ENCODE assay signal across 7 cellular contexts in the genomic region with DNA sequence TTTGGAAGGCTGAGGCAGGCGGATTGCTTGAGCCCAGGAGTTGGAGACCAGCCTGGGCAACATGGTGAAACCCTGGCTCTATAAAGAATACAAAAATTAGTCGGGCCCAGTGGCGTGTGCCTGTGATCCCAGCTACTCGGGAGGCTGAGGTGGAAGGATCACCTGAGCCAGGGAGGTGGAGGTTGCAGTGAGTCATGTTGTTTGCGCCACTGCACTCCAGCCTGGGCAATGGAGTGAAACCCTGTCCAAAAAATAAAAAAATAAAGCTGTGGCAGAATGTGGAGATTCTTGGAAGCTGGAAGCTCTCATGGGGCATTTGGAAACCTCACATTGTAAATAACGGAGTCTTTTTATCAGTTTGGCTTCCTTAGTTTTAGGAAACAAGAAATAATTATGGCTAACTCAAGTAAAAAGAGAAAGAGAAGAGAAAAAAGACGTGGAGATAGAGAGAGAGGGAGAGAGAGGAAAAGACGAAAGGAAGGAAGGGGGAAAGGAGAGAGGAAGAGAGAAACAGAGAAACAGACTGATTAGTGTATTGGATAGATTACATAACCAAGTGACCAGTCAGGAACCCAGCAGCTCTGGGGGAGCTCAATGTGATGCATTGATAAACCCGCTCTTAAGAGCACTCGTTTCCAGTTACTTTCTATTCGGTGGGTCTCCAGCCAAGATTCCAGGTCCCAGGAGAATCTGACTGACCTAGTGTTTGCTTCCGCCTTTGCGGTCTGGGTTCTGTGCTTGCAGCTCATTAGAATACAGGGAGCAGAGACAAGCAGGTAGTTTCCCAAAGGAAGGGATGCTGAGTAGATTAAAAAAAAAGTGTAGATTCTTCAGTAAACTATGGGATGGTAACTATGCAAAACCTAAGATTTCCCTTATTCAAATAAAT. TPM values are rescaled to one million over a fixed set of nuclear protein-coding genes. Genes with fewer than 3 reads are reported as not detected.
DNase-seq lines count a peak whose midpoint lies in the region; ATAC-seq and TF ChIP-seq lines count a peak whose summit lies in the region.

No MANE protein-coding gene starts in this region.

- TF ChIP-seq CTCF in DOHH2 (IDR thresholded peaks at IDR 0.05; ENCODE audit: low read depth, low read length, poor library complexity, severe bottlenecking) (no peak), esophagus muscularis mucosa (IDR thresholded peaks at IDR 0.05) (no peak)

- H3K27ac Mint-ChIP-seq in T-helper 17 cell, result peak overlapping the region; percentile 93

- H3K9me2 ChIP-seq in DOHH2 (replicated peaks; ENCODE audit: control insufficient read depth, low read length), result no peaks in the 10 kb centered on the region
- no peaks in the 10 kb centered on the region for H3K9me2 ChIP-seq in Karpas-422 (replicated peaks; ENCODE audit: insufficient read depth, low read length)

- H3K27me3 Mint-ChIP-seq in T-helper 17 cell, result no peaks in the 10 kb centered on the region

- intact Hi-C loops in esophagus muscularis mucosa (cut with DNase I), result loop anchor here (2.0 to 5.0 kb wide), 2 partner anchors 21 to 105 kb away; a partner anchor contains a TSS

- peaks cover 3% of the 10 kb centered on the region for H3K36me3 Mint-ChIP-seq in T-helper 17 cell (ENCODE audit: low read depth)

- 0 out of 2 replicates have a peak, but pooled peaks cover 2% of the 10 kb centered on the region for H3F3A ChIP-seq in DOHH2 (ENCODE audit: control insufficient read depth, insufficient read depth)

- H3K27ac ChIP-seq in DOHH2 (ENCODE audit: low read depth, low read length) (peak overlapping the region; percentile 47; the same call in 1 of the 2 replicates), Karpas-422 (ENCODE audit: low read length) (no peak overlapping the region; the same call in 1 of the 2 replicates), esophagus muscularis mucosa (replicated peaks in 1 of 4) (peak overlapping the region; percentile 86 to 93 (median 89))

- peaks cover 21% of the 10 kb centered on the region for H3K4me1 ChIP-seq in DOHH2 (ENCODE audit: control insufficient read depth, low read length)
- H3K4me1 ChIP-seq in Karpas-422 (ENCODE audit: low read length), result peaks cover 19% of the 10 kb centered on the region
- peaks cover 20 to 39% (median 32%) of the 10 kb centered on the region in 4 donors for H3K4me1 ChIP-seq in esophagus muscularis mucosa
- no peaks in the 10 kb centered on the region for H3K4me1 ChIP-seq in mucosa of stomach (ENCODE audit: control insufficient read depth, insufficient read depth, low read length)

- no peak for ATAC-seq in T-helper 17 cell

- H3K36me3 ChIP-seq in DOHH2 (ENCODE audit: control insufficient read depth, low read length), result no peaks in the 10 kb centered on the region
- peaks cover 3% of the 10 kb centered on the region; the same call in 1 of the 2 replicates for H3K36me3 ChIP-seq in Karpas-422 (ENCODE audit: insufficient read depth, low read length)
- peaks cover 0 to 7% (median 6%) of the 10 kb centered on the region in 4 donors for H3K36me3 ChIP-seq in esophagus muscularis mucosa
- H3K36me3 ChIP-seq in mucosa of stomach (ENCODE audit: control insufficient read depth, insufficient read depth, low read length), result no peaks in the 10 kb centered on the region

- 0 out of 2 replicates have a peak overlapping the region, but pooled peaks have one; percentile 39 for H2AFZ ChIP-seq in Karpas-422 (ENCODE audit: low read length)

- no peaks in the 10 kb centered on the region for H4K20me1 ChIP-seq in DOHH2 (ENCODE audit: control insufficient read depth, insufficient read depth, low read depth, low read length)
- no peaks in the 10 kb centered on the region for H4K20me1 ChIP-seq in Karpas-422 (ENCODE audit: insufficient read depth, low read depth, low read length)

- peak overlapping the region; percentile 95 for H3K4me3 Mint-ChIP-seq in T-helper 17 cell

- DNase-seq in Karpas-422 (peak; percentile 51), T-helper 17 cell (no peak), esophagus muscularis mucosa (ENCODE audit: extremely low spot score) (no peak), epidermal melanocyte (ENCODE audit: insufficient read length, low spot score) (no peak), GM19238 (ENCODE audit: insufficient read length, low spot score) (no peak)

- peaks cover 26% of the 10 kb centered on the region for H3K4me1 Mint-ChIP-seq in T-helper 17 cell

- H3K9me3 ChIP-seq in DOHH2 (ENCODE audit: control insufficient read depth, insufficient read depth, low read length), result no peaks in the 10 kb centered on the region
- no peaks in the 10 kb centered on the region for H3K9me3 ChIP-seq in Karpas-422 (ENCODE audit: low read length)
- H3K9me3 ChIP-seq in T-helper 17 cell (ENCODE audit: control insufficient read depth, low read length, poor library complexity, severe bottlenecking), result no peaks in the 10 kb centered on the region
- H3K9me3 ChIP-seq in esophagus muscularis mucosa, result no peaks in the 10 kb centered on the region
- H3K9me3 ChIP-seq in mucosa of stomach (ENCODE audit: control insufficient read depth, low read length), result no peaks in the 10 kb centered on the region

- H3K27me3 ChIP-seq in DOHH2 (ENCODE audit: control insufficient read depth, low read length), result no peaks in the 10 kb centered on the region
- H3K27me3 ChIP-seq in Karpas-422 (ENCODE audit: low read length), result no peaks in the 10 kb centered on the region
- no peaks in the 10 kb centered on the region for H3K27me3 ChIP-seq in esophagus muscularis mucosa
- H3K27me3 ChIP-seq in mucosa of stomach (ENCODE audit: control insufficient read depth, insufficient read depth, low read length), result no peaks in the 10 kb centered on the region

- TF ChIP-seq POLR2A in esophagus muscularis mucosa (IDR thresholded peaks at IDR 0.05; ENCODE audit: low read depth), result no peak

- H3K9ac ChIP-seq in Karpas-422 (ENCODE audit: low read length), result peak overlapping the region; percentile 75
- peak overlapping the region; percentile 66 for H3K9ac ChIP-seq in mucosa of stomach (ENCODE audit: low read length)

- H3K4me3 ChIP-seq in DOHH2 (ENCODE audit: low read length), result peak overlapping the region; percentile 83
- H3K4me3 ChIP-seq in Karpas-422 (ENCODE audit: low read length), result peak overlapping the region; percentile 85
- peak overlapping the region; percentile 76 to 94 (median 84) for H3K4me3 ChIP-seq in esophagus muscularis mucosa
- peak overlapping the region; percentile 31 for H3K4me3 ChIP-seq in mucosa of stomach (ENCODE audit: low read length)

- peaks cover 21% of the 10 kb centered on the region for H3K79me2 ChIP-seq in DOHH2 (ENCODE audit: control insufficient read depth, low read length)
- H3K79me2 ChIP-seq in Karpas-422 (ENCODE audit: low read length), result peaks cover 31% of the 10 kb centered on the region

- WGBS in esophagus muscularis mucosa, result 57% methylated on average over 13 of the region's 13 CpGs

- TF ChIP-seq EP300 in esophagus muscularis mucosa (IDR thresholded peaks at IDR 0.05), result no peak

- H3K4me2 ChIP-seq in DOHH2 (ENCODE audit: low read length) (peak overlapping the region; percentile 78), Karpas-422 (ENCODE audit: low read depth, low read length, poor library complexity, severe bottlenecking) (peak overlapping the region; percentile 79)

RNA-seq across cellular contexts. Expression of a gene that starts 1.1 kb away (rescaled TPM):
- total RNA-seq in Karpas-422 (2014; rRNA removed; shearing (Covaris generic); ENCODE audit: low replicate concordance), result 27.0 and 48.3 TPM in 2 replicates
- 10 to 100 TPM; 15.8 to 16.8 TPM for total RNA-seq in T-helper 17 cell
- total RNA-seq in esophagus muscularis mucosa, result 10 to 100 TPM; 13.3 to 16.6 (median 14.4) TPM

RNA-seq across cellular contexts. Expression of a gene that starts 22.6 kb away (rescaled TPM):
- 67.5 and 88.3 TPM in 2 replicates for total RNA-seq in Karpas-422 (2014; rRNA removed; shearing (Covaris generic); ENCODE audit: low replicate concordance)
- 10 to 100 TPM; 22.0 to 27.0 TPM for total RNA-seq in T-helper 17 cell
- total RNA-seq in esophagus muscularis mucosa, result 10 to 100 TPM; 52.6 to 83.1 (median 61.1) TPM

RNA-seq across cellular contexts. Expression of a gene that starts 51.4 kb away (rescaled TPM):
- 56.8 and 62.9 TPM in 2 replicates for total RNA-seq in Karpas-422 (2014; rRNA removed; shearing (Covaris generic); ENCODE audit: low replicate concordance)
- total RNA-seq in T-helper 17 cell, result 10 to 100 TPM; 41.7 to 47.5 TPM
- 10 to 100 TPM; 25.0 to 40.7 (median 33.2) TPM for total RNA-seq in esophagus muscularis mucosa

Comparison
In these comparisons a context has a peak if more than half of its experiments do, and no peak if none do; other contexts are left out.
1. H3K4me3 ChIP-seq: peak in every context shown above with its lines; median percentile 85 in Karpas-422; 84 in esophagus muscularis mucosa; 83 in DOHH2; 31 in mucosa of stomach.